19 cellular contexts compared by ENCODE assay signal in genomic region chr7:143396182-143396581, GRCh38. TPM values are rescaled to one million over a fixed set of nuclear protein-coding genes. Genes with fewer than 3 reads are reported as not detected.
"Had no signal": no experiment of that assay in that cellular context is flagged by ENCODE, and none has a peak within 500 bp of the region (broad histone marks: within the 10 kb centered on the region; RNA-seq: fewer than 3 reads in every experiment).

No MANE protein-coding gene starts in this region.

- H3K27me3 Mint-ChIP-seq: activated naive CD4-positive, alpha-beta T cell treated with anti-CD3 and anti-CD28 coated beads, Interleukin-2, amount 50 U/mL, for 24 hours had no signal

- H3K4me3 ChIP-seq: body of pancreas, colonic mucosa, esophagus muscularis mucosa, neural progenitor cell, transverse colon had no signal

- DNase-seq: activated CD4-positive, alpha-beta T cell treated with anti-CD3 and anti-CD28 coated beads for 1 hour; activated CD4-positive, alpha-beta T cell treated with anti-CD3 and anti-CD28 coated beads, Interleukin-2, amount 50 U/mL, for 48 hours; body of pancreas; colonic mucosa; stimulated activated CD4-positive, alpha-beta T cell treated with anti-CD3 and anti-CD28 coated beads, Interleukin-4, amount 100 ng/mL, for 1 hour; stimulated activated naive B cell treated with anti-CD40 and anti-IgM and Interleukin-4, amounts not matched to agents 10 μg/mL and 1 μg/mL and 100 μg/mL, for 72 hours; T-helper 1 cell; T1000; transverse colon had no signal

- H3K4me2 ChIP-seq: neural progenitor cell had no signal

- H3K9ac ChIP-seq: neural progenitor cell had no signal

- H3K9me3 ChIP-seq: body of pancreas, colonic mucosa, esophagus muscularis mucosa, transverse colon had no signal

- H3K4me3 Mint-ChIP-seq: activated naive CD4-positive, alpha-beta T cell treated with anti-CD3 and anti-CD28 coated beads, Interleukin-2, amount 50 U/mL, for 24 hours; mesothelial cell of epicardium; neural progenitor cell; stimulated activated naive B cell treated with anti-CD40 and anti-IgM and Interleukin-4, amounts not matched to agents 10 μg/mL and 1 μg/mL and 100 μg/mL, for 72 hours had no signal

- H3K36me3 ChIP-seq: colonic mucosa, neural progenitor cell, transverse colon had no signal

- H3K27ac Mint-ChIP-seq: activated naive CD4-positive, alpha-beta T cell treated with anti-CD3 and anti-CD28 coated beads, Interleukin-2, amount 50 U/mL, for 24 hours; mesothelial cell of epicardium; stimulated activated naive B cell treated with anti-CD40 and anti-IgM and Interleukin-4, amounts not matched to agents 10 μg/mL and 1 μg/mL and 100 μg/mL, for 72 hours had no signal

- H3K4me1 ChIP-seq: neural progenitor cell had no signal

- H3K27me3 ChIP-seq: body of pancreas, colonic mucosa, esophagus muscularis mucosa, neural progenitor cell, transverse colon had no signal

- H3K27ac ChIP-seq: body of pancreas, colonic mucosa, neural progenitor cell, transverse colon, VCaP had no signal

- H3K9me3 Mint-ChIP-seq: activated naive CD4-positive, alpha-beta T cell treated with anti-CD3 and anti-CD28 coated beads, Interleukin-2, amount 50 U/mL, for 24 hours; mesothelial cell of epicardium; stimulated activated naive B cell treated with anti-CD40 and anti-IgM and Interleukin-4, amounts not matched to agents 10 μg/mL and 1 μg/mL and 100 μg/mL, for 72 hours had no signal

RNA-seq across cellular contexts. Expression of gene EPHA1, which starts 12.5 kb away (rescaled TPM):
- total RNA-seq: glomerular endothelial cell, myocyte, osteocyte had no signal

RNA-seq across cellular contexts. Expression of gene TAS2R60, which starts 47.1 kb away (rescaled TPM):
- total RNA-seq: body of pancreas, colonic mucosa, glomerular endothelial cell, kidney epithelial cell, lower leg skin, mesothelial cell of epicardium, myocyte, osteocyte, transverse colon had no signal
